In the genomic region with DNA sequence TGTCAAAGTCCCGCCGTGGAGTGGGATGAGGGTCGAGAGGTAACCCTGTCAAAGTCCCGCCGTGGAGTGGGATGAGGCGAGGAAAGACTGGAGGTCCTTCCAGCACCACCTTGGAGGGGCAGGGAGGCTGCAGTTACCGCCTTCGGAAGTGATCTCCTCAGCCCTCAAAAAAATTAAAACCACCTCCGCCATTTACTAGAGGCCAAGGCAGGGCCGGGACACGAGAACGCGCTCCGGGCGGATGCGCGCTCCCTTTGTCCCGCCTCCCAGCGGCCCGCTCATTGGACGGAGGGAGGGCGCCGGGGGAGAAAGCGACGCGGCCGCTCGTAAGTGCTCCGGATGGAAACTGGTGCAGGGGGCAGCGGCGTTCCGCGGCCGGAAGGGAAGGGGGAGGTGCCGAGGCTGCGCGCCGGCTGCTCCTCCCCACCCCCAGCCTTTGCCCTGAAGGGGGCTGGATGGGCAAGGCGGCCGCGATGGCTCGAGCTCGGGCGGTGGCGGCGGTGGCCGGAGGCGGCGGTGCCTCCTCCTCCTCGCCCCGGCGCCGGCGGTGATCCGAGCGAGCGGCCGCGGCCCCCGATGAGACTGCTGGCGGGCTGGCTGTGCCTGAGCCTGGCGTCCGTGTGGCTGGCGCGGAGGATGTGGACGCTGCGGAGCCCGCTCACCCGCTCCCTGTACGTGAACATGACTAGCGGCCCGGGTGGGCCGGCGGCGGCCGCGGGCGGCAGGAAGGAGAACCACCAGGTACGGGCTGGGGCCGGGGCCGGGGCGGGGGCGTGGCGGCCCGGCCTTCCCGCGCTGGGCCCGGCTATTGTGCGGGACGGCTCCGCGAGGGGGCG, we compare ENCODE assay signal across 8 cellular contexts. TPM values are rescaled to one million over a fixed set of nuclear protein-coding genes. Genes with fewer than 3 reads are reported as not detected.
A peak's percentile ranks its signal among the peaks of the same experiment; 100 is the strongest.
DNase-seq lines count a peak whose midpoint lies in the region; ATAC-seq and TF ChIP-seq lines count a peak whose summit lies in the region.

A gene (plus strand): TSS at position 420 of the 836 bp plus-strand sequence. CDS start 157 bp downstream, at position 577.

- H3K27ac ChIP-seq in colonic mucosa = peak within 1 kb of the TSS; percentile 97
- H3K27ac ChIP-seq in layer of hippocampus (ENCODE audit: low read depth, low read length) = peak within 1 kb of the TSS; percentile 88

- ATAC-seq in HG03442 (IDR thresholded peaks at IDR 0.05; ENCODE audit: unreplicated experiment) = peak; percentile 89

- intact Hi-C loops in colonic mucosa (cut with DNase I) = no loop called here

- H3K9me3 ChIP-seq in colonic mucosa = no peaks in the 10 kb centered on the region

- peak within 1 kb of the TSS; percentile 85 for H3K4me3 ChIP-seq in colonic mucosa

- no peaks in the 10 kb centered on the region for H3K36me3 ChIP-seq in colonic mucosa

- no peak for TF ChIP-seq CTCF in colonic mucosa (IDR thresholded peaks at IDR 0.05)

- H3K4me1 ChIP-seq in colonic mucosa = no peaks in the 10 kb centered on the region

- H3K27me3 ChIP-seq in colonic mucosa = no peaks in the 10 kb centered on the region
- H3K27me3 ChIP-seq in layer of hippocampus (ENCODE audit: control insufficient read depth, insufficient read depth, low read length) = no peaks in the 10 kb centered on the region

- peak within 1 kb of the TSS; percentile 89 to 98 for H3K9ac ChIP-seq in colonic mucosa (ENCODE audit: low read depth in 2 of 2, low read length in 2 of 2)

- DNase-seq in Ammon's horn (ENCODE audit: low spot score) = peak; percentile 97
- DNase-seq in GM19238 (ENCODE audit: insufficient read length, low spot score) = peak; percentile 92
- DNase-seq in NCI-H524 (lab: John Stamatoyannopoulos, UW) = peak; percentile 90 to 92
- peak; percentile 95 for DNase-seq in activated CD4-positive, alpha-beta T cell treated with anti-CD3 and anti-CD28 coated beads for 48 hours
- peak; percentile 95 for DNase-seq in colonic mucosa
- DNase-seq in stimulated activated CD4-positive, alpha-beta T cell treated with anti-CD3 and anti-CD28 coated beads, Interleukin-1b, Interleukin-23, amount 100 ng/mL, for 4 hours (ENCODE audit: low read depth in 2 of 2) = peak; percentile 90 to 92

RNA-seq across cellular contexts. Expression of the gene that starts here (rescaled TPM):
- 10 to 100 TPM; 83.7 to 90.6 TPM for total RNA-seq in colonic mucosa

Comparison
In these comparisons a context has a peak if more than half of its experiments do, and no peak if none do; other contexts are left out.
1. Peak in every context shown above with its lines: DNase-seq, ATAC-seq, H3K4me3 ChIP-seq and H3K27ac ChIP-seq.